Comparison of ENCODE assay signal across 23 cellular contexts in the genomic region with DNA sequence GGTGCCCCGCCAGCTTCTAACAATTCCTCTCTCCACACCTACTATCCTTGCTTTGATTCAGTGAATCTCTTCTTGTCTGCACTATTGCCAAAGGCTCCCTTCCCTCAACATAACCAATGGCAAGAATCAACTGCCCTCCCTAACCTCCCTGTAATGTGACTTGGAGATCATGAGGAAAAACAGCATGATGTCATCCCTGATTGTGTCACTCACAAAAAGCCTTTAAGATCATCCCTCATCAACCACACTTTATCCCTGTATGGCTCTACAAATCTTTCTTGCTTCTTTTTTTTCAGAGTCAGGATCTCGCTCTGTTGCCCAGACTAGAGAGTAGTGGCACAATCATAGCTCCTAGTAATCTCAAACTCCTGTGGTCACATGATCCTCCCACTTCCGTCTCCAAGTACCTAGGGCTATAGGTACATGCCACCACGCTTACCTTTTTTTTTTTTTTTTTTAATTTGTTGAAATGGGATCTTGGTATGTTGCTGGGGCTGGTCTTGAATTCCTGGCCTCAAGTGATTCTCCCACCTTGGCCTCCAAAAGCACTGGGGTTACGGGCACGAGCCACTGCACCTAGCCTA. TPM values are rescaled to one million over a fixed set of nuclear protein-coding genes. Genes with fewer than 3 reads are reported as not detected.
DNase-seq lines count a peak whose midpoint lies in the region; ATAC-seq and TF ChIP-seq lines count a peak whose summit lies in the region.
"Had no signal": no experiment of that assay in that cellular context is flagged by ENCODE, and none has a peak within 500 bp of the region (broad histone marks: within the 10 kb centered on the region; RNA-seq: fewer than 3 reads in every experiment).

No MANE protein-coding gene starts in this region.

- H3K27me3 Mint-ChIP-seq in nephron progenitor cell (ENCODE audit: low read depth, poor library complexity) = no peaks in the 10 kb centered on the region
- H3K27me3 Mint-ChIP-seq: B cell had no signal

- CTCF ChIA-PET in HEK293 (lab: Yijun Ruan, JAX) = interaction anchor here (0.6 to 0.7 kb wide), 2 partner anchors 9 to 120 kb away, joined by 3 to 5 read pairs; no protein-coding TSS in a partner anchor

- no peaks in the 10 kb centered on the region for H3K9me3 ChIP-seq in HEK293 (ENCODE audit: control insufficient read depth, insufficient read depth, low read depth, low read length)
- H3K9me3 ChIP-seq: A549, HAP-1 had no signal

- TF ChIP-seq CTCF in HEK293 (tag by site-specific recombination; IDR thresholded peaks at IDR 0.05) (no peak), choroid plexus epithelial cell (conservative IDR thresholded peaks at IDR 0.05; ENCODE audit: low read depth, low read length) (no peak), nephron progenitor cell (IDR thresholded peaks at IDR 0.05) (no peak)

- ATAC-seq in HG03521 (IDR thresholded peaks at IDR 0.05; ENCODE audit: unreplicated experiment) = no peak
- ATAC-seq in left colon = no peak
- ATAC-seq in HG02798 (IDR thresholded peaks at IDR 0.05; ENCODE audit: poor library complexity, unreplicated experiment) = no peak
- ATAC-seq: A549, Right ventricle myocardium inferior had no signal

- DNase-seq in SK-MEL-5 (ENCODE audit: low read depth, low spot score) = peak; percentile 4
- DNase-seq in choroid plexus epithelial cell (ENCODE audit: low read depth) = peak; percentile 9
- no peak for DNase-seq in nephron progenitor cell
- DNase-seq in stimulated activated CD4-positive, alpha-beta T cell treated with anti-CD3 and anti-CD28 coated beads, Interleukin-12 subunit alpha, Interleukin-12 subunit beta, amount 100 ng/mL, for 4 hours = no peak
- DNase-seq in left colon = no peak
- DNase-seq: DMS53, GF-D8, IMR-90, Karpas-422, NCI-H1048, NCI-H1417 treated with DMSO at 0.1 percent for 48 hours, NCI-H187, NCI-H446, NCI-H526 had no signal

- H3K4me1 ChIP-seq in HEK293 (ENCODE audit: control insufficient read depth, insufficient read depth, low read length) = no peaks in the 10 kb centered on the region
- H3K4me1 ChIP-seq: A549, HAP-1 had no signal

- peaks cover 79 to 98% of the 10 kb centered on the region in 2 experiments for H3K36me3 ChIP-seq in HEK293 (ENCODE audit: control insufficient read depth in 2 of 2, insufficient read depth in 1 of 2, low read length in 2 of 2)

- H3K27ac Mint-ChIP-seq in nephron progenitor cell = peak overlapping the region; percentile 0
- H3K27ac Mint-ChIP-seq: B cell had no signal

- intact Hi-C loops in left colon (cut with DNase I, micrococcal nuclease) = no loop called here

- no peaks in the 10 kb centered on the region for H3K9me3 Mint-ChIP-seq in nephron progenitor cell

- no peak overlapping the region for H3K4me3 Mint-ChIP-seq in nephron progenitor cell
- H3K4me3 Mint-ChIP-seq: B cell, CD14-positive monocyte had no signal

- H3K36me3 Mint-ChIP-seq in nephron progenitor cell (ENCODE audit: low read depth) = peaks cover 73% of the 10 kb centered on the region

- POLR2A ChIA-PET in HEK293 (lab: Yijun Ruan, JAX) = no interaction called here

- H3K4me3 ChIP-seq in HEK293 (ENCODE audit: low read depth, low read length) (no peak overlapping the region), choroid plexus epithelial cell (ENCODE audit: low read depth, low read length) (no peak overlapping the region)
- H3K4me3 ChIP-seq: A549, HAP-1, SK-N-MC had no signal

- no peaks in the 10 kb centered on the region for H3K4me1 Mint-ChIP-seq in nephron progenitor cell
- H3K4me1 Mint-ChIP-seq: B cell, CD14-positive monocyte had no signal

- in situ Hi-C loops in SK-MEL-5 (cut with HindIII; ENCODE audit: low pct_unique_long_range_greater_than_20kb, low sequenced_read_pairs) = no loop called here

- no peak overlapping the region for H3K27ac ChIP-seq in HEK293 (ENCODE audit: extremely low read depth, low read depth, low read length)
- H3K27ac ChIP-seq: A549, SK-N-MC had no signal

TF ChIP-seq in HEK293, 187 proteins besides CTCF, POLR2A, EP300 and RAD21:
- no peak for TF ChIP-seq ZBTB7A (tag by site-specific recombination; IDR thresholded peaks at IDR 0.05; ENCODE audit: low read depth)
- no peak for TF ChIP-seq ZNF132 (tag by site-specific recombination; IDR thresholded peaks at IDR 0.05; ENCODE audit: borderline replicate concordance)
- TF ChIP-seq ZNF600 (tag by site-specific recombination; IDR thresholded peaks at IDR 0.05) = 0 out of 2 replicates have a peak, but pooled peaks have one; percentile 13
- 0 out of 2 replicates have a peak, but pooled peaks have one; percentile 46 for TF ChIP-seq ZBTB21 (tag by site-specific recombination; IDR thresholded peaks at IDR 0.05)
- peak; percentile 77 for TF ChIP-seq ZNF629 (tag by site-specific recombination; IDR thresholded peaks at IDR 0.05)
- TF ChIP-seq AEBP2 (tag by site-specific recombination; IDR thresholded peaks at IDR 0.05; ENCODE audit: borderline replicate concordance) = no peak
- TF ChIP-seq ZNF394 (tag by site-specific recombination; IDR thresholded peaks at IDR 0.05; ENCODE audit: borderline replicate concordance) = no peak
- no peak for TF ChIP-seq ZNF341 (tag by site-specific recombination; IDR thresholded peaks at IDR 0.05; ENCODE audit: low read depth)
- TF ChIP-seq, protein P1, sequence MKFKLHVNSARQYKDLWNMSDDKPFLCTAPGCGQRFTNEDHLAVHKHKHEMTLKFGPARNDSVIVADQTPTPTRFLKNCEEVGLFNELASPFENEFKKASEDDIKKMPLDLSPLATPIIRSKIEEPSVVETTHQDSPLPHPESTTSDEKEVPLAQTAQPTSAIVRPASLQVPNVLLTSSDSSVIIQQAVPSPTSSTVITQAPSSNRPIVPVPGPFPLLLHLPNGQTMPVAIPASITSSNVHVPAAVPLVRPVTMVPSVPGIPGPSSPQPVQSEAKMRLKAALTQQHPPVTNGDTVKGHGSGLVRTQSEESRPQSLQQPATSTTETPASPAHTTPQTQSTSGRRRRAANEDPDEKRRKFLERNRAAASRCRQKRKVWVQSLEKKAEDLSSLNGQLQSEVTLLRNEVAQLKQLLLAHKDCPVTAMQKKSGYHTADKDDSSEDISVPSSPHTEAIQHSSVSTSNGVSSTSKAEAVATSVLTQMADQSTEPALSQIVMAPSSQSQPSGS (tag by site-specific recombination; IDR thresholded peaks at IDR 0.05; ENCODE audit: low read depth) = peak; percentile 72; the same call in 1 of the 2 replicates
- peak; percentile 53 for TF ChIP-seq ZNF366 (tag by site-specific recombination; conservative IDR thresholded peaks at IDR 0.05)
- TF ChIP-seq, protein P2, sequence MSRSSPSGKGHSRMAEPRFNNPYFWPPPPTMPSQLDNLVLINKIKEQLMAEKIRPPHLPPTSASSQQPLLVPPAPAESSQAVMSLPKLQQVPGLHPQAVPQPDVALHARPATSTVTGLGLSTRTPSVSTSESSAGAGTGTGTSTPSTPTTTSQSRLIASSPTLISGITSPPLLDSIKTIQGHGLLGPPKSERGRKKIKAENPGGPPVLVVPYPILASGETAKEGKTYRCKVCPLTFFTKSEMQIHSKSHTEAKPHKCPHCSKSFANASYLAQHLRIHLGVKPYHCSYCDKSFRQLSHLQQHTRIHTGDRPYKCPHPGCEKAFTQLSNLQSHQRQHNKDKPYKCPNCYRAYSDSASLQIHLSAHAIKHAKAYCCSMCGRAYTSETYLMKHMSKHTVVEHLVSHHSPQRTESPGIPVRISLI (tag by site-specific recombination; IDR thresholded peaks at IDR 0.05) = peak; percentile 73
- no peak for TF ChIP-seq HOXA7 (CRISPR knock-in tag; IDR thresholded peaks at IDR 0.05; ENCODE audit: borderline replicate concordance)
- no peak for TF ChIP-seq ZNF670 (tag by site-specific recombination; IDR thresholded peaks at IDR 0.05; ENCODE audit: low read depth)
- TF ChIP-seq YY2 (tag by site-specific recombination; IDR thresholded peaks at IDR 0.05) = no peak
- TF ChIP-seq ZBTB20 (tag by site-specific recombination; IDR thresholded peaks at IDR 0.05) = no peak

RNA-seq across cellular contexts. Expression of gene SAP130, which starts 19.7 kb away (rescaled TPM):
- 4.1 and 4.3 TPM in 2 replicates for total RNA-seq in SK-MEL-5 (2014; rRNA removed; shearing (Covaris generic))
- 12.6 and 15.7 TPM in 2 replicates for polyA plus RNA-seq in SK-MEL-5 (2015; cell fraction: cytosol; rRNA removed)
- polyA plus RNA-seq in SK-MEL-5 (2015; cell fraction: nucleus; rRNA removed) = 7.4 and 10.2 TPM in 2 replicates
- total RNA-seq in left colon = 10 to 100 TPM; 26.2 to 30.3 TPM

Comparison
In these comparisons a context has a peak if more than half of its experiments do, and no peak if none do; other contexts are left out.
1. DNase-seq: peak in SK-MEL-5 (single experiment) and choroid plexus epithelial cell (single experiment); none in nephron progenitor cell (single experiment), stimulated activated CD4-positive, alpha-beta T cell treated with anti-CD3 and anti-CD28 coated beads, Interleukin-12 subunit alpha, Interleukin-12 subunit beta, amount 100 ng/mL, for 4 hours (single experiment) and left colon (0 of 2).